In the genomic region with DNA sequence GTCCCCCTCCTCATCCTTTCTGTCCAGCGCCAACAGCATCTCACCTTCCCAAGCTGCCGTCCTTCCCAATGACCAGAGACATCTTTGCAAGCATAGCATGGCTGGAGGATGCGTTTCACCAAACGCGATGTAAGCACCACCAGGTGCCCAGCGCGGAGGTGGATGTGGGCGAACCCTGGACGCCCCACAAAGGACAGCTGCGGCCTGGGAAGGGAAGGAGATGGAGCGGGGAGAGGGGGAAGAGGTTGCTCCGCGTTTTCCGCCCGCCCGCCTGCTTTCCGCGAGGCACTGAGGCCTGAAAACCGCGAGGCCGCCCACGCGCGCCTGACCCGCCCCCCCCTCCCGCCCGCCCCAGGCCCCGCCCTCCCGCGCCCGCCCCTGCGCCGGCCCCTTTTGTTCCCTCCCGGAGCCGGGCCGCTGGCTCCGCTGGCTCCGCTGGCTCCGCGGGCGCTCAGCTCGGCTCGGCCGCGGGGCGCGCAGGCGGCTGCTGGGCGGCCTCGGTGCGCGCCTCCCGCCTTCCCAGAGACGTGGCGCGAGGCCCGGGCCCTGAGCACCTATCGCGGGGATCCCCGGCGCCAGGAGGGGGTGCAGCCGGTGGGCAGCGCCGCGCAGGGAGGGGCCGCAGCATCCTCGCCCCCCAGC, we compare ENCODE assay signal across 8 cellular contexts. TPM values are rescaled to one million over a fixed set of nuclear protein-coding genes. Genes with fewer than 3 reads are reported as not detected.
DNase-seq lines count a peak whose midpoint lies in the region; ATAC-seq and TF ChIP-seq lines count a peak whose summit lies in the region.

Gene CLIP2, plus strand, starts transcription at position 390 of the 642 bp plus-strand sequence. CDS start 28,140 bp downstream, outside the sequence.

- H3K36me3 Mint-ChIP-seq in endothelial cell (ENCODE audit: low read depth, unreplicated experiment) (peaks cover 9% of the 10 kb centered on the region), mesothelial cell of epicardium (no peaks in the 10 kb centered on the region)

- TF ChIP-seq CTCF in endothelial cell (IDR thresholded peaks at IDR 0.05; ENCODE audit: unreplicated experiment) (no peak), mesothelial cell of epicardium (IDR thresholded peaks at IDR 0.05; ENCODE audit: unreplicated experiment) (no peak)

- H3K4me3 Mint-ChIP-seq in endothelial cell (ENCODE audit: unreplicated experiment), result peak within 1 kb of the TSS; percentile 97
- peak within 1 kb of the TSS; percentile 87 for H3K4me3 Mint-ChIP-seq in mesothelial cell of epicardium

- H3K27me3 Mint-ChIP-seq in endothelial cell (ENCODE audit: unreplicated experiment), result peaks cover 13% of the 10 kb centered on the region
- peaks cover 2% of the 10 kb centered on the region for H3K27me3 Mint-ChIP-seq in mesothelial cell of epicardium (ENCODE audit: low read depth)

- H3K9me3 Mint-ChIP-seq in endothelial cell (ENCODE audit: unreplicated experiment) (no peaks in the 10 kb centered on the region), mesothelial cell of epicardium (no peaks in the 10 kb centered on the region)

- peak; percentile 85 to 88 (median 85) for DNase-seq in NCI-H1417 (lab: John Stamatoyannopoulos, UW)
- DNase-seq in NCI-H1417 treated with DMSO at 0.1 percent for 48 hours (lab: John Stamatoyannopoulos, UW), result no peak
- DNase-seq in NOMO-1 treated with dmso at 0.1 percent for 144 hours (lab: John Stamatoyannopoulos, UW; ENCODE audit: unreplicated experiment), result peak; percentile 94
- peak; percentile 87 for DNase-seq in activated CD8-positive, alpha-beta memory T cell treated with anti-CD3 and anti-CD28 coated beads, Interleukin-2, amount 50 U/mL, for 48 hours
- peak; percentile 81 for DNase-seq in endothelial cell (ENCODE audit: low spot score)
- peak; percentile 72 to 75 for DNase-seq in mesothelial cell of epicardium (ENCODE audit: low spot score in 2 of 2, unreplicated experiment in 2 of 2)
- peak; percentile 57 for DNase-seq in stimulated activated CD8-positive, alpha-beta memory T cell treated with anti-CD3 and anti-CD28 coated beads, Interleukin-15, amount 100 ng/mL, for 1 hour (ENCODE audit: low read depth)

- ATAC-seq in HG03280 (IDR thresholded peaks at IDR 0.05; ENCODE audit: unreplicated experiment), result peak; percentile 62

- H3K27ac Mint-ChIP-seq in endothelial cell (ENCODE audit: unreplicated experiment) (peak within 1 kb of the TSS; percentile 79), mesothelial cell of epicardium (peak within 1 kb of the TSS; percentile 91)

- H3K4me1 Mint-ChIP-seq in endothelial cell (ENCODE audit: unreplicated experiment) (peaks cover 40% of the 10 kb centered on the region), mesothelial cell of epicardium (peaks cover 16% of the 10 kb centered on the region)

RNA-seq across cellular contexts. Expression of gene CLIP2, which starts in this region (rescaled TPM):
- total RNA-seq in endothelial cell (ENCODE audit: unreplicated experiment), result 110 TPM
- 34.1 to 40.8 TPM (median 40.2 TPM) in 3 replicates for total RNA-seq in mesothelial cell of epicardium
